In the genomic region with DNA sequence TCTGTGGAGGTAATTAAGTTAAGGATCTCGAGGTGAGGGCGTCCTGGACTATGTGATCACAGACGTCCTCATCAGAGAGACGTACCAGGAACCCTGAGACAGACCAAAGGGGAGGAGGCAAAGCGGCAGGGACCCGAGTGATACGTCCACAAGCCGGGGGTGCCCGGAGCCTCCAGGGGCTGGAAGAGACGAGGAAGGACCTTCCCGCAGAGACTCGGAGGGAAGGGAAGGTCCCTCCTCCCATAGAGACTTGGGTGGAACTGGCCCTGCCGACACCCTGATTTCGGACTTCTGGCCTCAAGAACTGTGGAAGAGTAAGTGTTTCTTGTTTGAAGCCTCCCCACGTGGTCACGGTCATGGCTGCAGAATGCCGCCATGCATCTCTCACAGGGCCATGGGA, we compare ENCODE assay signal across 8 cellular contexts.
"Had no signal": no experiment of that assay in that cellular context is flagged by ENCODE, and none has a peak within 500 bp of the region (broad histone marks: within the 10 kb centered on the region; RNA-seq: fewer than 3 reads in every experiment).

No MANE protein-coding gene starts in this region.

- H3K4me1 ChIP-seq: HAP-1 had no signal

- H3K4me3 Mint-ChIP-seq: HFFc6 had no signal

- H3K4me3 ChIP-seq: GM23248, HAP-1 had no signal

- ATAC-seq: HCT116 had no signal

- H2AFZ ChIP-seq: GM23248 had no signal

- H3K36me3 ChIP-seq: HAP-1 had no signal

- H3K27ac ChIP-seq: GM23248 had no signal

- DNase-seq: GM23248, GOT3, H7, HFFc6, IMR-90 had no signal

- H3K27ac Mint-ChIP-seq: HFFc6 had no signal

- H3K9ac ChIP-seq: GM23248 had no signal

- FAIRE-seq: HTR-8/SVneo had no signal
